ENCODE assay signal across 12 cellular contexts in genomic region chrX:39725928-39726619, GRCh38.
DNase-seq lines count a peak whose midpoint lies in the region; ATAC-seq and TF ChIP-seq lines count a peak whose summit lies in the region.
"Had no signal": no experiment of that assay in that cellular context is flagged by ENCODE, and none has a peak within 500 bp of the region (broad histone marks: within the 10 kb centered on the region; RNA-seq: fewer than 3 reads in every experiment).

No MANE protein-coding gene starts in this region.

- H3K27me3 ChIP-seq in BLaER1 treated with 17β-estradiol and CSF1 and Interleukin-3, amounts not matched to agents 10 nM and 100 nM: no peaks in the 10 kb centered on the region
- H3K27me3 ChIP-seq in left lung: no peaks in the 10 kb centered on the region
- no peaks in the 10 kb centered on the region for H3K27me3 ChIP-seq in effector memory CD4-positive, alpha-beta T cell (replicated peaks; ENCODE audit: control insufficient read depth, insufficient read depth, low read length, poor library complexity, severe bottlenecking)

- H3K4me1 Mint-ChIP-seq in activated T-helper 2 cell treated with anti-CD3 and anti-CD28 coated beads, Interferon-gamma antibody, Interleukin-2, Interleukin-4, amounts not matched to agents 10 μg/mL and 5 μg/mL and 100 μg/mL, durations not matched to agents 14 hours and 24 hours and 36 hours (ENCODE audit: low read depth): peaks cover 10% of the 10 kb centered on the region

- no peak overlapping the region for H3K27ac Mint-ChIP-seq in activated T-helper 2 cell treated with anti-CD3 and anti-CD28 coated beads, Interferon-gamma antibody, Interleukin-2, Interleukin-4, amounts not matched to agents 10 μg/mL and 5 μg/mL and 100 μg/mL, durations not matched to agents 14 hours and 24 hours and 36 hours
- H3K27ac Mint-ChIP-seq: IgD-negative memory B cell had no signal

- peak overlapping the region in 10 of 11 experiments; percentile 1 to 81 (median 62); a peak in 16 of 22 replicates for H3K4me2 ChIP-seq in BLaER1 treated with 17β-estradiol and CSF1 and Interleukin-3, amounts not matched to agents 10 nM and 100 nM

- no peak overlapping the region; a peak in 2 of 22 replicates for H3K9ac ChIP-seq in BLaER1 treated with 17β-estradiol and CSF1 and Interleukin-3, amounts not matched to agents 10 nM and 100 nM

- H3K36me3 Mint-ChIP-seq in activated T-helper 2 cell treated with anti-CD3 and anti-CD28 coated beads, Interferon-gamma antibody, Interleukin-2, Interleukin-4, amounts not matched to agents 10 μg/mL and 5 μg/mL and 100 μg/mL, durations not matched to agents 14 hours and 24 hours and 36 hours (ENCODE audit: low read depth): no peaks in the 10 kb centered on the region

- ATAC-seq in left lung: peak; percentile 46
- ATAC-seq in GM21390 (IDR thresholded peaks at IDR 0.05; ENCODE audit: unreplicated experiment): no peak
- ATAC-seq: esophagus mucosa had no signal

- peak overlapping the region in 6 of 11 experiments; percentile 14 to 60 (median 30); a peak in 9 of 22 replicates for H3K27ac ChIP-seq in BLaER1 treated with 17β-estradiol and CSF1 and Interleukin-3, amounts not matched to agents 10 nM and 100 nM
- H3K27ac ChIP-seq in coronary artery (peak overlapping the region in 1 of 2 donors; percentile 41), left lung (no peak overlapping the region)
- H3K27ac ChIP-seq in effector memory CD4-positive, alpha-beta T cell (ENCODE audit: insufficient read depth, low read length, poor library complexity, severe bottlenecking): no peak overlapping the region
- H3K27ac ChIP-seq: psoas muscle had no signal

- no peak overlapping the region for H3K4me3 Mint-ChIP-seq in activated T-helper 2 cell treated with anti-CD3 and anti-CD28 coated beads, Interferon-gamma antibody, Interleukin-2, Interleukin-4, amounts not matched to agents 10 μg/mL and 5 μg/mL and 100 μg/mL, durations not matched to agents 14 hours and 24 hours and 36 hours (ENCODE audit: low read depth)
- H3K4me3 Mint-ChIP-seq: IgD-negative memory B cell had no signal

- H3K4me3 ChIP-seq in BLaER1 treated with 17β-estradiol and CSF1 and Interleukin-3, amounts not matched to agents 10 nM and 100 nM: no peak overlapping the region; a peak in 1 of 20 replicates
- H3K4me3 ChIP-seq in coronary artery (no peak overlapping the region), left lung (no peak overlapping the region)
- H3K4me3 ChIP-seq in effector memory CD4-positive, alpha-beta T cell (ENCODE audit: insufficient read depth, low read depth, low read length, poor library complexity, severe bottlenecking): no peak overlapping the region
- H3K4me3 ChIP-seq: lung, psoas muscle had no signal

- H3K36me3 ChIP-seq in BLaER1 treated with 17β-estradiol and CSF1 and Interleukin-3, amounts not matched to agents 10 nM and 100 nM: no peaks in the 10 kb centered on the region
- H3K36me3 ChIP-seq in left lung: no peaks in the 10 kb centered on the region
- no peaks in the 10 kb centered on the region for H3K36me3 ChIP-seq in effector memory CD4-positive, alpha-beta T cell (ENCODE audit: control insufficient read depth, insufficient read depth, low read length)

- H3K27me3 Mint-ChIP-seq in activated T-helper 2 cell treated with anti-CD3 and anti-CD28 coated beads, Interferon-gamma antibody, Interleukin-2, Interleukin-4, amounts not matched to agents 10 μg/mL and 5 μg/mL and 100 μg/mL, durations not matched to agents 14 hours and 24 hours and 36 hours (ENCODE audit: low read depth): peaks cover 5% of the 10 kb centered on the region

- H3K9me3 Mint-ChIP-seq in activated T-helper 2 cell treated with anti-CD3 and anti-CD28 coated beads, Interferon-gamma antibody, Interleukin-2, Interleukin-4, amounts not matched to agents 10 μg/mL and 5 μg/mL and 100 μg/mL, durations not matched to agents 14 hours and 24 hours and 36 hours: no peaks in the 10 kb centered on the region

- H4K20me1 ChIP-seq in BLaER1 treated with 17β-estradiol and CSF1 and Interleukin-3, amounts not matched to agents 10 nM and 100 nM: no peaks in the 10 kb centered on the region

- H3K9me3 ChIP-seq in BLaER1 treated with 17β-estradiol and CSF1 and Interleukin-3, amounts not matched to agents 10 nM and 100 nM (replicated peaks in 1 of 11): peaks cover 0 to 21% (median 8%) of the 10 kb centered on the region in 11 experiments; a peak in 12 of 22 replicates
- no peaks in the 10 kb centered on the region for H3K9me3 ChIP-seq in left lung
- no peaks in the 10 kb centered on the region for H3K9me3 ChIP-seq in effector memory CD4-positive, alpha-beta T cell (ENCODE audit: control insufficient read depth, low read length)
- H3K9me3 ChIP-seq: psoas muscle had no signal

- TF ChIP-seq CTCF in coronary artery (IDR thresholded peaks at IDR 0.05) (no peak), left lung (IDR thresholded peaks at IDR 0.05) (no peak)

- DNase-seq in MV-4-11 (lab: John Stamatoyannopoulos, UW) (peak; percentile 37), coronary artery (ENCODE audit: low spot score) (peak; percentile 78), left lung (no peak), NOMO-1 (lab: John Stamatoyannopoulos, UW; ENCODE audit: unreplicated experiment in 2 of 2) (no peak)
- no peak for DNase-seq in activated T-helper 2 cell treated with anti-CD3 and anti-CD28 coated beads, Interferon-gamma antibody, Interleukin-2, Interleukin-4, amounts not matched to agents 10 μg/mL and 5 μg/mL and 100 μg/mL, durations not matched to agents 14 hours and 24 hours and 36 hours (ENCODE audit: low spot score)
- no peak for DNase-seq in effector memory CD4-positive, alpha-beta T cell
- DNase-seq: psoas muscle had no signal

- intact Hi-C loops in left lung (cut with DNase I): no loop called here
- intact Hi-C loops in activated T-helper 2 cell treated with anti-CD3 and anti-CD28 coated beads, Interferon-gamma antibody, Interleukin-2, Interleukin-4, amounts not matched to agents 10 μg/mL and 5 μg/mL and 100 μg/mL, durations not matched to agents 14 hours and 24 hours and 36 hours (cut with micrococcal nuclease): loop anchor here (10.0 kb wide), 1 partner anchor 71 kb away; no protein-coding TSS in a partner anchor

- peaks cover 17 to 65% (median 48%) of the 10 kb centered on the region in 10 experiments for H3K4me1 ChIP-seq in BLaER1 treated with 17β-estradiol and CSF1 and Interleukin-3, amounts not matched to agents 10 nM and 100 nM
- peaks cover 4 to 8% of the 10 kb centered on the region in 2 donors for H3K4me1 ChIP-seq in left lung
- peaks cover 2% of the 10 kb centered on the region for H3K4me1 ChIP-seq in effector memory CD4-positive, alpha-beta T cell (ENCODE audit: control insufficient read depth, insufficient read depth, low read length, poor library complexity, severe bottlenecking)

Comparison
In these comparisons a context has a peak if more than half of its experiments do, and no peak if none do; other contexts are left out.
1. H3K27ac ChIP-seq: peak in BLaER1 treated with 17β-estradiol and CSF1 and Interleukin-3, amounts not matched to agents 10 nM and 100 nM (6 of 11); none in left lung (0 of 2) and effector memory CD4-positive, alpha-beta T cell (single experiment).
2. DNase-seq: peak in MV-4-11 (single experiment) and coronary artery (single experiment); none in left lung (0 of 2), NOMO-1 (0 of 2), activated T-helper 2 cell treated with anti-CD3 and anti-CD28 coated beads, Interferon-gamma antibody, Interleukin-2, Interleukin-4, amounts not matched to agents 10 μg/mL and 5 μg/mL and 100 μg/mL, durations not matched to agents 14 hours and 24 hours and 36 hours (single experiment) and effector memory CD4-positive, alpha-beta T cell (0 of 3).